In the genomic region with DNA sequence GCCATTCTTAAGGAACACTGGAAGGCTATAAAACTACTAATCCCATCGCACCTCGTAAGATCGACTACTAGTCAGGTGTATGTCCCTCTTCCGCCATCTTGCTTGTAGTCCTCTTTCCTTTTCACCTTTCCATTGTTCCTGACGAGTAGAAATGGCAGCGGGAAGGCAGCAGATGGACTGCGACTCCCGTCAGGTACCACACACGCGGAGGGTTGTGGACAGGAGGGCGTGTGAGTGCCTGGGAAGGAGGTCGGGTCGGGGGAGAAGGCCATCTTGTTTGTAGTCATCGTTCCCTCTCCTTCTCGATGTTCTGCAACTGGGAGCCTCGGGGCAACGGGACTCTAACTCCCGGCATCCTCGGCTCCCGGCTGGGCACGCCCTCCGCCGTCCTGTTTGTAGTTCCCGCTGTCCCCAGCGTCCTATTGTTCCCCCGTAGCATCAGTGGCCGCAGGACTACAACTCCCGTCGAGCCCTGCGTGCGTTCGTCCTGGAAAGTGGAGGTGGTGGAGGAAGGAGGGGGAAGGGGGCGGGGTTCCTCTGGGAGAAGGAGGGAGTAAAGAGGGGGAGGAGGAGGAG, we compare ENCODE assay signal across 8 cellular contexts. TPM values are rescaled to one million over a fixed set of nuclear protein-coding genes. Genes with fewer than 3 reads are reported as not detected.
DNase-seq lines count a peak whose midpoint lies in the region; ATAC-seq and TF ChIP-seq lines count a peak whose summit lies in the region.

No MANE protein-coding gene starts in this region.

- H3K9me3 ChIP-seq in GM23248 (ENCODE audit: low read depth): no peaks in the 10 kb centered on the region
- no peaks in the 10 kb centered on the region for H3K9me3 ChIP-seq in KOPT-K1 (ENCODE audit: insufficient read depth, low read length, poor library complexity, severe bottlenecking)
- H3K9me3 ChIP-seq in Panc1 (ENCODE audit: control insufficient read depth, insufficient read depth, low read depth, low read length): no peaks in the 10 kb centered on the region
- no peaks in the 10 kb centered on the region for H3K9me3 ChIP-seq in mucosa of rectum (ENCODE audit: control insufficient read depth in 2 of 2, low read length in 2 of 2)

- H3K27ac ChIP-seq in GM23248: peak overlapping the region; percentile 89
- peak overlapping the region; percentile 92 for H3K27ac ChIP-seq in KOPT-K1 (ENCODE audit: low read depth, low read length, poor library complexity, severe bottlenecking)
- peak overlapping the region; percentile 99 for H3K27ac ChIP-seq in Panc1 (ENCODE audit: low read length)
- peak overlapping the region; percentile 96 to 97 for H3K27ac ChIP-seq in mucosa of rectum (ENCODE audit: low read depth in 2 of 2, low read length in 2 of 2)

- H3K27me3 ChIP-seq in GM23248 (replicated peaks; ENCODE audit: insufficient read depth) (no peaks in the 10 kb centered on the region), Panc1 (ENCODE audit: control insufficient read depth, insufficient read depth, low read length) (no peaks in the 10 kb centered on the region), mucosa of rectum (ENCODE audit: control insufficient read depth in 2 of 2, insufficient read depth in 2 of 2, low read length in 2 of 2) (no peaks in the 10 kb centered on the region)

- peaks cover 7% of the 10 kb centered on the region for H3K79me2 ChIP-seq in GM23248 (ENCODE audit: insufficient read depth)

- H3K9ac ChIP-seq in GM23248 (peak overlapping the region; percentile 79), mucosa of rectum (ENCODE audit: low read depth in 1 of 2, low read length in 2 of 2) (peak overlapping the region; percentile 73 to 90)

- WGBS in GM23248 (ENCODE audit: low coverage in 1 of 2, low lambda C conversion rate in 2 of 2, missing lambda C conversion rate in 2 of 2), 2 experiments: 1 to 2% methylated on average over 31 to 33 of the region's 33 CpGs

- intact Hi-C loops in Panc1 (cut with micrococcal nuclease; ENCODE audit: unreplicated experiment): no loop called here

- BruUV-seq in Panc1 (replicated peaks; lab: Mats Ljungman, UMichigan): no TSS peak

- ATAC-seq in Panc1 (peak; percentile 86), esophagus mucosa (peak; percentile 79)

- H3K36me3 ChIP-seq in GM23248 (ENCODE audit: low read depth) (no peaks in the 10 kb centered on the region), KOPT-K1 (ENCODE audit: insufficient read depth, low read length) (peaks cover 23% of the 10 kb centered on the region), Panc1 (ENCODE audit: control insufficient read depth, insufficient read depth, low read length) (no peaks in the 10 kb centered on the region), mucosa of rectum (ENCODE audit: control insufficient read depth in 2 of 2, insufficient read depth in 2 of 2, low read length in 2 of 2) (peaks cover 3 to 9% of the 10 kb centered on the region in 2 donors)

- peak overlapping the region; percentile 91 for H3K4me3 ChIP-seq in GM23248
- peak overlapping the region; percentile 87 to 91 for H3K4me3 ChIP-seq in Panc1 (ENCODE audit: low read depth in 2 of 2, low read length in 2 of 2)
- H3K4me3 ChIP-seq in mucosa of rectum (ENCODE audit: low read length in 2 of 2): peak overlapping the region; percentile 88 to 98

- peak; percentile 97 for DNase-seq in DMS53 treated with DMSO at 0.1 percent for 48 hours (lab: John Stamatoyannopoulos, UW; ENCODE audit: unreplicated experiment)
- peak; percentile 100 for DNase-seq in GM23248
- peak; percentile 99 for DNase-seq in Panc1 (ENCODE audit: low read depth, low spot score)
- peak; percentile 96 for DNase-seq in activated T-cell treated with anti-CD3 and anti-CD28 coated beads, Interleukin-2, amount 50 U/mL, for 48 hours
- DNase-seq in stimulated activated CD8-positive, alpha-beta memory T cell treated with anti-CD3 and anti-CD28 coated beads, Interleukin-4, amount 100 ng/mL, for 24 hours (ENCODE audit: low read depth): peak; percentile 94

- no peak for TF ChIP-seq CTCF in Panc1 (IDR thresholded peaks at IDR 0.05)

- peak overlapping the region; percentile 59 for H3K4me2 ChIP-seq in GM23248 (ENCODE audit: unreplicated experiment)

- CTCF ChIA-PET in Panc1 (lab: Charles Lee): no interaction called here

- H3K4me1 ChIP-seq in GM23248 (ENCODE audit: insufficient read depth) (peaks cover 7% of the 10 kb centered on the region; the same call in 1 of the 2 replicates), Panc1 (ENCODE audit: control insufficient read depth, insufficient read depth, low read length) (peaks cover 9% of the 10 kb centered on the region), mucosa of rectum (ENCODE audit: control insufficient read depth in 2 of 2, insufficient read depth in 2 of 2, low read length in 2 of 2) (peaks cover 4 to 5% of the 10 kb centered on the region in 2 donors)

- peak overlapping the region; percentile 89 for H2AFZ ChIP-seq in GM23248

- no peaks in the 10 kb centered on the region for H3F3A ChIP-seq in GM23248 (ENCODE audit: insufficient read depth)

- H3K9me2 ChIP-seq in GM23248 (ENCODE audit: insufficient read depth): no peaks in the 10 kb centered on the region

- POLR2A ChIA-PET in Panc1 (lab: Charles Lee): no interaction called here

- in situ Hi-C loops in GM23248 (cut with MboI): no loop called here
- in situ Hi-C loops in Panc1 (cut with HindIII; ENCODE audit: low pct_unique_long_range_greater_than_20kb, low sequenced_read_pairs): no loop called here

- H4K20me1 ChIP-seq in GM23248 (ENCODE audit: insufficient read depth): no peaks in the 10 kb centered on the region

RNA-seq across cellular contexts. Expression of a gene that starts 0.3 kb away (rescaled TPM):
- 18.2 and 23.0 TPM in 2 replicates for total RNA-seq in GM23248 (2014; rRNA removed; shearing (Covaris generic))
- polyA plus RNA-seq in GM23248 (2016; fragmentation: Nextera tagmentation; extraction: Ambion mirVana): 0.39 and 0.64 TPM in 2 replicates
- total RNA-seq in Panc1 (2021; ENCODE audit: unreplicated experiment): 52.3 TPM
- 67.1 TPM for polyA plus RNA-seq in Panc1 (2012; ENCODE audit: insufficient read length)
- 19.2 TPM for total RNA-seq in esophagus mucosa

RNA-seq across cellular contexts. Expression of a gene that starts 25.8 kb away (rescaled TPM):
- 36.1 and 39.7 TPM in 2 replicates for total RNA-seq in GM23248 (2014; rRNA removed; shearing (Covaris generic))
- 30.9 and 31.6 TPM in 2 replicates for polyA plus RNA-seq in GM23248 (2016; fragmentation: Nextera tagmentation; extraction: Ambion mirVana)
- total RNA-seq in Panc1 (2021; ENCODE audit: unreplicated experiment): 26.9 TPM
- 31.0 TPM for polyA plus RNA-seq in Panc1 (2012; ENCODE audit: insufficient read length)
- 9.8 TPM for total RNA-seq in esophagus mucosa

RNA-seq across cellular contexts. Expression of a gene that starts 26.6 kb away (rescaled TPM):
- 4.4 and 4.8 TPM in 2 replicates for total RNA-seq in GM23248 (2014; rRNA removed; shearing (Covaris generic))
- 2.0 and 2.1 TPM in 2 replicates for polyA plus RNA-seq in GM23248 (2016; fragmentation: Nextera tagmentation; extraction: Ambion mirVana)
- total RNA-seq in Panc1 (2021; ENCODE audit: unreplicated experiment): 2.9 TPM
- 7.4 TPM for polyA plus RNA-seq in Panc1 (2012; ENCODE audit: insufficient read length)
- 2.3 TPM for total RNA-seq in esophagus mucosa

RNA-seq across cellular contexts. Expression of a gene that starts 29.2 kb away (rescaled TPM):
- 42.5 and 77.1 TPM in 2 replicates for total RNA-seq in GM23248 (2014; rRNA removed; shearing (Covaris generic))
- 62.5 and 68.1 TPM in 2 replicates for polyA plus RNA-seq in GM23248 (2016; fragmentation: Nextera tagmentation; extraction: Ambion mirVana)
- 45.8 TPM for total RNA-seq in Panc1 (2021; ENCODE audit: unreplicated experiment)
- 43.8 TPM for polyA plus RNA-seq in Panc1 (2012; ENCODE audit: insufficient read length)
- 30.5 TPM for total RNA-seq in esophagus mucosa

RNA-seq across cellular contexts. Expression of a gene that starts 34.5 kb away (rescaled TPM):
- total RNA-seq in GM23248 (2014; rRNA removed; shearing (Covaris generic)): 2.0 and 2.3 TPM in 2 replicates
- 4.0 and 5.9 TPM in 2 replicates for polyA plus RNA-seq in GM23248 (2016; fragmentation: Nextera tagmentation; extraction: Ambion mirVana)
- total RNA-seq in Panc1 (2021; ENCODE audit: unreplicated experiment) (38.7 TPM), esophagus mucosa (8.2 TPM)
- polyA plus RNA-seq in Panc1 (2012; ENCODE audit: insufficient read length): 41.5 TPM

Comparison
In these comparisons a context has a peak if more than half of its experiments do, and no peak if none do; other contexts are left out.
1. Peak in every context shown above with its lines: DNase-seq, ATAC-seq, H3K4me3 ChIP-seq and H3K27ac ChIP-seq.